Comparison of ENCODE assay signal across 8 cellular contexts in genomic region chr10:87868277-87868676, GRCh38. TPM values are rescaled to one million over a fixed set of nuclear protein-coding genes. Genes with fewer than 3 reads are reported as not detected.
DNase-seq lines count a peak whose midpoint lies in the region; ATAC-seq and TF ChIP-seq lines count a peak whose summit lies in the region.
"Had no signal": no experiment of that assay in that cellular context is flagged by ENCODE, and none has a peak within 500 bp of the region (broad histone marks: within the 10 kb centered on the region; RNA-seq: fewer than 3 reads in every experiment).

No MANE protein-coding gene starts in this region.

- H3K27me3 Mint-ChIP-seq in activated B cell treated with CpG ODN at 0.5 μM for 24 hours, result no peaks in the 10 kb centered on the region

- H3K9me3 Mint-ChIP-seq in activated B cell treated with CpG ODN at 0.5 μM for 24 hours, result no peaks in the 10 kb centered on the region

- 13% methylated on average over 1 of the region's 1 CpG for WGBS in right cardiac atrium
- 4 to 33% (median 9%) methylated on average over 1 of the region's 1 CpG for WGBS in stomach, 5 donors

- no peak for ATAC-seq in activated B cell treated with CpG ODN at 0.5 μM for 24 hours (ENCODE audit: low read depth)
- ATAC-seq in right cardiac atrium, result no peak

- H3K27me3 ChIP-seq in HL-60 (ENCODE audit: insufficient read depth, poor library complexity, severe bottlenecking) (no peaks in the 10 kb centered on the region), right cardiac atrium (ENCODE audit: control insufficient read depth, insufficient read depth) (no peaks in the 10 kb centered on the region), stomach (no peaks in the 10 kb centered on the region)

- H3K9me3 ChIP-seq in right cardiac atrium (ENCODE audit: control insufficient read depth, low read length), result no peaks in the 10 kb centered on the region
- no peaks in the 10 kb centered on the region for H3K9me3 ChIP-seq in stomach

- peak overlapping the region; percentile 66; the same call in 1 of the 2 replicates for H3K27ac ChIP-seq in HL-60 (replicated peaks)
- H3K27ac ChIP-seq in right cardiac atrium (ENCODE audit: low read length), result no peak overlapping the region
- H3K27ac ChIP-seq in stomach, result peak overlapping the region in 3 of 5 donors; percentile 40 to 98 (median 97)

- H3K36me3 Mint-ChIP-seq in activated B cell treated with CpG ODN at 0.5 μM for 24 hours (ENCODE audit: low read depth), result peaks cover 60% of the 10 kb centered on the region

- H3K4me1 Mint-ChIP-seq in activated B cell treated with CpG ODN at 0.5 μM for 24 hours, result peaks cover 64% of the 10 kb centered on the region

- CTCF ChIA-PET in activated B cell treated with CpG ODN at 0.5 μM for 24 hours (lab: Charles Lee), result no interaction called here

- peaks cover 3% of the 10 kb centered on the region for H3K4me1 ChIP-seq in right cardiac atrium (ENCODE audit: control insufficient read depth, insufficient read depth, low read length)
- peaks cover 12 to 54% (median 34%) of the 10 kb centered on the region in 4 donors for H3K4me1 ChIP-seq in stomach

- intact Hi-C loops in activated B cell treated with CpG ODN at 0.5 μM for 24 hours (cut with micrococcal nuclease) (loop anchor here (1.0 kb wide), 1 partner anchor 8 kb away; no protein-coding TSS in a partner anchor), right cardiac atrium (cut with DNase I) (loop anchor here in 2 of 4 donors (5.0 to 10.0 kb wide), 3 partner anchors 247 to 519 kb away; no protein-coding TSS in a partner anchor), stomach (cut with DNase I; ENCODE audit: low total_unique reads) (loop anchor here (10.0 kb wide), 1 partner anchor 247 kb away; no protein-coding TSS in a partner anchor)

- POLR2A ChIA-PET in activated B cell treated with CpG ODN at 0.5 μM for 24 hours (lab: Charles Lee), result interaction anchor here (0.7 kb wide), 1 partner anchor 29 kb away, joined by 3 read pairs; no protein-coding TSS in a partner anchor

- TF ChIP-seq CTCF in HL-60 (IDR thresholded peaks at IDR 0.05; ENCODE audit: insufficient read depth, low read length) (no peak), activated B cell treated with CpG ODN at 0.5 μM for 24 hours (IDR thresholded peaks at IDR 0.05) (no peak), stomach (IDR thresholded peaks at IDR 0.05) (no peak)

- H3K4me3 ChIP-seq in HL-60 (replicated peaks; ENCODE audit: insufficient read depth, low read length), result peak overlapping the region; percentile 86
- H3K4me3 ChIP-seq in right cardiac atrium (ENCODE audit: low read length), result peak overlapping the region; percentile 77
- peak overlapping the region; percentile 88 to 94 (median 90) for H3K4me3 ChIP-seq in stomach

- no peaks in the 10 kb centered on the region for H3K36me3 ChIP-seq in stomach

- H3K27ac Mint-ChIP-seq in activated B cell treated with CpG ODN at 0.5 μM for 24 hours, result peak overlapping the region; percentile 18

- TF ChIP-seq EP300 in stomach (IDR thresholded peaks at IDR 0.05), result no peak

- TF ChIP-seq POLR2A in stomach (IDR thresholded peaks at IDR 0.05), result no peak

- H3K4me3 Mint-ChIP-seq in activated B cell treated with CpG ODN at 0.5 μM for 24 hours, result peak overlapping the region; percentile 78

- no peak for DNase-seq in HL-60 (ENCODE audit: low read depth in 1 of 2, low spot score in 1 of 2)
- no peak for DNase-seq in activated B cell treated with CpG ODN at 0.5 μM for 24 hours
- no peak for DNase-seq in right cardiac atrium
- DNase-seq in stomach, result no peak
- no peak for DNase-seq in midbrain (lab: John Stamatoyannopoulos, UW)
- DNase-seq in NCI-H2107 (lab: John Stamatoyannopoulos, UW), result no peak
- no peak for DNase-seq in COR-L47 (lab: John Stamatoyannopoulos, UW)
- DNase-seq: stimulated activated CD4-positive, alpha-beta T cell treated with anti-CD3 and anti-CD28 coated beads, Interleukin-4, amount 100 ng/mL, for 4 hours had no signal

RNA-seq across cellular contexts. Expression of gene PTEN, which starts 4.9 kb away (rescaled TPM):
- total RNA-seq in activated B cell treated with CpG ODN at 0.5 μM for 24 hours (172 and 227 TPM in 2 replicates), right cardiac atrium (10 to 100 TPM; 72.5 to 80.2 (median 75.5) TPM), stomach (100 to 1,000 TPM in 3 of 5 donors, 10 to 100 TPM in 2; 56.6 to 374 (median 118) TPM)
- polyA plus RNA-seq in right cardiac atrium (28.2 TPM), stomach (10 to 100 TPM; 26.2 to 30.7 (median 30.3) TPM)

RNA-seq across cellular contexts. Expression of gene KLLN, which starts 4.9 kb away (rescaled TPM):
- total RNA-seq in activated B cell treated with CpG ODN at 0.5 μM for 24 hours (2.4 and 2.6 TPM in 2 replicates), right cardiac atrium (under 1 TPM; 0.42 to 0.93 (median 0.49) TPM), stomach (under 1 TPM in 1 of 5 donors, not detected in 4; 0.18 TPM)
- polyA plus RNA-seq in right cardiac atrium (0.29 TPM), stomach (under 1 TPM; 0.23 to 0.37 (median 0.31) TPM)

RNA-seq across cellular contexts. Expression of gene ATAD1, which starts 50.3 kb away (rescaled TPM):
- 34.7 and 42.6 TPM in 2 replicates for total RNA-seq in activated B cell treated with CpG ODN at 0.5 μM for 24 hours
- total RNA-seq in right cardiac atrium, result 100 to 1,000 TPM in 3 of 4 donors, 10 to 100 TPM in 1; 96.8 to 163 (median 111) TPM
- 46.3 TPM for polyA plus RNA-seq in right cardiac atrium
- total RNA-seq in stomach, result 10 to 100 TPM in 4 of 5 donors, 1 to 10 TPM in 1; 9.0 to 61.7 (median 21.6) TPM
- 10 to 100 TPM in 1 of 3 donors, 1 to 10 TPM in 2; 7.0 to 10.6 (median 7.4) TPM for polyA plus RNA-seq in stomach
